Comparison of ENCODE assay signal across 8 cellular contexts in the genomic region with DNA sequence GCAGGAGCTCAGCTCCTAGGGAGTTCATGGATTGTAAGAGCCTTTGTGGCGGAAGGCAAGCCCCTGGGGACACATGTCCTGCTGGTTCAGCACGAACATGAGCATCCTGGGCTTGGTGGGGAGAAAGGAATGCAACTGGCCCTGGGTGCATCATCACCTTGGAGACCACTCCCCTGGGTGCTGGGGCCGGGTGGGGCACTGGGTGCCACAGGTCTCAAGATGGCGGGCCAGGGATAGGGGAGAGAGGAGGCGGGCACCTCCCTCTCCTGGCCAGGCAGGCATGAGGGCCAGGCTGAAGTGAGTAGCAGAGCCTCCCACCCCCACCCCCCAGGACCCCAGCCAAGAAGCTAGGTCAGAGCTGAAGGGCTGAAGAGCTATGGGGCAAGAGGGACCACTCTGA. TPM values are rescaled to one million over a fixed set of nuclear protein-coding genes. Genes with fewer than 3 reads are reported as not detected.
DNase-seq lines count a peak whose midpoint lies in the region; ATAC-seq and TF ChIP-seq lines count a peak whose summit lies in the region.

No MANE protein-coding gene starts in this region.

- DNase-seq in SK-N-MC (ENCODE audit: low read depth, low spot score), result no peak
- no peak for DNase-seq in foreskin fibroblast
- DNase-seq in sciatic nerve (ENCODE audit: low spot score), result no peak
- no peak for DNase-seq in DMS 273 treated with DMSO at 0.1 percent for 48 hours (lab: John Stamatoyannopoulos, UW)
- DNase-seq in NCI-H510A treated with DMSO at 0.1 percent for 48 hours (lab: John Stamatoyannopoulos, UW), result no peak

- H3K36me3 ChIP-seq in ES-I3 (ENCODE audit: insufficient read depth, low read length) (no peaks in the 10 kb centered on the region), SK-N-MC (ENCODE audit: insufficient read depth, low read length) (no peaks in the 10 kb centered on the region)

- ATAC-seq in sciatic nerve, result peak; percentile 2
- ATAC-seq in GM18520 (IDR thresholded peaks at IDR 0.05; ENCODE audit: unreplicated experiment), result no peak
- no peak for ATAC-seq in HG03521 (IDR thresholded peaks at IDR 0.05; ENCODE audit: unreplicated experiment)

- H3K9ac ChIP-seq in ES-I3 (ENCODE audit: low read depth, low read length) (peak overlapping the region; percentile 66; the same call in 1 of the 2 replicates), SK-N-MC (ENCODE audit: insufficient read length) (no peak overlapping the region)

- intact Hi-C loops in sciatic nerve (cut with DNase I), result no loop called here

- H3K4me1 ChIP-seq in ES-I3 (ENCODE audit: insufficient read depth, low read length), result peaks cover 26% of the 10 kb centered on the region

- H3K9me3 ChIP-seq in ES-I3 (ENCODE audit: control insufficient read depth, insufficient read depth, low read length) (no peaks in the 10 kb centered on the region), SK-N-MC (ENCODE audit: low read depth, low read length) (no peaks in the 10 kb centered on the region)

- no peak overlapping the region for H3K27ac ChIP-seq in SK-N-MC

- peak overlapping the region; percentile 75 for H3K4me3 ChIP-seq in SK-N-MC
- H3K4me3 ChIP-seq in foreskin fibroblast (ENCODE audit: low read depth in 1 of 2, low read length in 2 of 2), result peak overlapping the region; percentile 68 to 85

- no peak for TF ChIP-seq CTCF in foreskin fibroblast (IDR thresholded peaks at IDR 0.05; ENCODE audit: low read depth, low read length)

RNA-seq across cellular contexts. Expression of a gene that starts 0.8 kb away (rescaled TPM):
- 145 TPM for total RNA-seq in sciatic nerve

RNA-seq across cellular contexts. Expression of a gene that starts 7.4 kb away (rescaled TPM):
- total RNA-seq in sciatic nerve, result 42.3 TPM

RNA-seq across cellular contexts. Expression of a gene that starts 8.4 kb away (rescaled TPM):
- 15.9 TPM for total RNA-seq in sciatic nerve

RNA-seq across cellular contexts. Expression of a gene that starts 11.3 kb away (rescaled TPM):
- total RNA-seq in sciatic nerve, result 0.13 TPM

RNA-seq across cellular contexts. Expression of a gene that starts 16.8 kb away (rescaled TPM):
- total RNA-seq in sciatic nerve, result 21.9 TPM
